Comparison of ENCODE assay signal across 22 cellular contexts in genomic region chr15:47768730-47769129, GRCh38. TPM values are rescaled to one million over a fixed set of nuclear protein-coding genes. Genes with fewer than 3 reads are reported as not detected.
A peak's percentile ranks its signal among the peaks of the same experiment; 100 is the strongest.
DNase-seq lines count a peak whose midpoint lies in the region; ATAC-seq, FAIRE-seq and TF ChIP-seq lines count a peak whose summit lies in the region.
"Had no signal": no experiment of that assay in that cellular context is flagged by ENCODE, and none has a peak within 500 bp of the region (broad histone marks: within the 10 kb centered on the region; RNA-seq: fewer than 3 reads in every experiment).

No MANE protein-coding gene starts in this region.

- peaks cover 6% of the 10 kb centered on the region for H3K9me3 Mint-ChIP-seq in astrocyte (ENCODE audit: unreplicated experiment)

- H3K27me3 ChIP-seq in cardiac muscle cell (no peaks in the 10 kb centered on the region), astrocyte (ENCODE audit: insufficient read depth, low read length) (no peaks in the 10 kb centered on the region)
- H3K27me3 ChIP-seq: SJSA1 had no signal

- no peak overlapping the region for H3K27ac Mint-ChIP-seq in astrocyte (ENCODE audit: unreplicated experiment)

- no peak overlapping the region for H3K9ac ChIP-seq in astrocyte (ENCODE audit: low read length)

- 79 to 96% methylated on average over 4 of the region's 6 CpGs for WGBS in mesodermal cell (ENCODE audit: insufficient coverage in 2 of 2), 2 experiments

- no peaks in the 10 kb centered on the region for H3K27me3 Mint-ChIP-seq in astrocyte (ENCODE audit: low read depth, unreplicated experiment)

- peaks cover 10% of the 10 kb centered on the region for H3K4me1 Mint-ChIP-seq in astrocyte (ENCODE audit: low read depth, unreplicated experiment)

- DNase-seq in cardiac muscle cell (ENCODE audit: low read depth in 1 of 2, low spot score in 1 of 2), result peak in 1 of 2 donors; percentile 62
- no peak for DNase-seq in left ventricle myocardium superior
- peak; percentile 10 for DNase-seq in astrocyte (ENCODE audit: low read depth)
- no peak for DNase-seq in effector CD4-positive, alpha-beta T cell
- no peak for DNase-seq in activated T-cell treated with anti-CD3 and anti-CD28 coated beads, Interleukin-2, amount 50 U/mL, for 1 hour
- DNase-seq: DMS153, Kasumi-1, NCI-H1092 treated with DMSO at 0.1 percent for 48 hours, NCI-H1436 treated with DMSO at 0.1 percent for 48 hours, NCI-H187 treated with DMSO at 0.1 percent for 48 hours, NCI-H2227 treated with DMSO at 0.1 percent for 48 hours, NCI-H510A, NCI-H69, Right ventricle myocardium superior, RPMI8226 had no signal

- H3K4me2 ChIP-seq in astrocyte (ENCODE audit: low read length), result no peak overlapping the region

- H3K4me3 ChIP-seq in cardiac muscle cell (no peak overlapping the region), astrocyte (ENCODE audit: insufficient read depth, low read depth, low read length) (no peak overlapping the region), mesodermal cell (ENCODE audit: extremely low read depth, insufficient read depth, low read length, poor library complexity, severe bottlenecking) (no peak overlapping the region)
- H3K4me3 ChIP-seq: K562, SJSA1 had no signal

- no peak for FAIRE-seq in astrocyte (lab: Jason Lieb, UNC)
- FAIRE-seq: G401.6, HTR-8/SVneo, K562 had no signal

- H4K20me1 ChIP-seq in astrocyte (ENCODE audit: insufficient read depth, low read length), result no peaks in the 10 kb centered on the region

- intact Hi-C loops in left ventricle myocardium superior (cut with micrococcal nuclease), result no loop called here

- H2AFZ ChIP-seq in astrocyte (ENCODE audit: low read depth, low read length), result no peak overlapping the region

- H3K4me1 ChIP-seq in cardiac muscle cell (ENCODE audit: low read depth) (peaks cover 32% of the 10 kb centered on the region), astrocyte (ENCODE audit: insufficient read depth, low read length) (no peaks in the 10 kb centered on the region), mesodermal cell (ENCODE audit: control insufficient read depth, insufficient read depth, low read length, poor library complexity, severe bottlenecking) (peaks cover 4% of the 10 kb centered on the region)
- H3K4me1 ChIP-seq: SJSA1 had no signal

- no peak for TF ChIP-seq CTCF in cardiac muscle cell (IDR thresholded peaks at IDR 0.05; ENCODE audit: low read depth, low read length)
- TF ChIP-seq CTCF in astrocyte (IDR thresholded peaks at IDR 0.05; ENCODE audit: insufficient read depth, low read depth, low read length), result no peak

- H3K36me3 ChIP-seq in cardiac muscle cell (peaks cover 73% of the 10 kb centered on the region), astrocyte (ENCODE audit: insufficient read depth, low read length) (no peaks in the 10 kb centered on the region), mesodermal cell (ENCODE audit: control insufficient read depth, insufficient read depth, low read length) (peaks cover 57% of the 10 kb centered on the region)
- H3K36me3 ChIP-seq: SJSA1 had no signal

- no peaks in the 10 kb centered on the region for H3K79me2 ChIP-seq in astrocyte (ENCODE audit: insufficient read depth, low read length)

- no peak for ATAC-seq in left ventricle myocardium superior
- ATAC-seq in HG02623 (IDR thresholded peaks at IDR 0.05; ENCODE audit: unreplicated experiment), result no peak
- ATAC-seq: K562 had no signal

- H3K9me3 ChIP-seq in cardiac muscle cell (ENCODE audit: low read depth) (no peaks in the 10 kb centered on the region), astrocyte (ENCODE audit: insufficient read depth, low read depth, low read length) (no peaks in the 10 kb centered on the region), mesodermal cell (ENCODE audit: control insufficient read depth, low read length) (no peaks in the 10 kb centered on the region)
- H3K9me3 ChIP-seq: SJSA1 had no signal

- H3K27ac ChIP-seq in cardiac muscle cell (peak overlapping the region; percentile 61), astrocyte (ENCODE audit: low read depth, low read length) (no peak overlapping the region), mesodermal cell (ENCODE audit: low read depth, low read length, severe bottlenecking) (peak overlapping the region; percentile 17)
- H3K27ac ChIP-seq: SJSA1 had no signal

- no peak overlapping the region for H3K4me3 Mint-ChIP-seq in astrocyte (ENCODE audit: unreplicated experiment)

- peaks cover 1% of the 10 kb centered on the region for H3K36me3 Mint-ChIP-seq in astrocyte (ENCODE audit: low read depth, unreplicated experiment)

RNA-seq across cellular contexts. Expression of gene SEMA6D, which starts 51.4 kb away (rescaled TPM):
- total RNA-seq in cardiac muscle cell (71.3 and 90.6 TPM in 2 replicates), left ventricle myocardium superior (19.7 TPM), astrocyte (1.0 and 1.5 TPM in 2 replicates)
- 77.6 and 100 TPM in 2 replicates for polyA plus RNA-seq in cardiac muscle cell
- 38.2 TPM for polyA plus RNA-seq in mesodermal cell (2013, experiment 1 of 2)
- polyA plus RNA-seq in mesodermal cell (2013, experiment 2 of 2), result 36.8 TPM
- total RNA-seq: A172, K562 had no signal
- polyA plus RNA-seq: K562 had no signal
